8 cellular contexts compared by ENCODE assay signal in the genomic region with DNA sequence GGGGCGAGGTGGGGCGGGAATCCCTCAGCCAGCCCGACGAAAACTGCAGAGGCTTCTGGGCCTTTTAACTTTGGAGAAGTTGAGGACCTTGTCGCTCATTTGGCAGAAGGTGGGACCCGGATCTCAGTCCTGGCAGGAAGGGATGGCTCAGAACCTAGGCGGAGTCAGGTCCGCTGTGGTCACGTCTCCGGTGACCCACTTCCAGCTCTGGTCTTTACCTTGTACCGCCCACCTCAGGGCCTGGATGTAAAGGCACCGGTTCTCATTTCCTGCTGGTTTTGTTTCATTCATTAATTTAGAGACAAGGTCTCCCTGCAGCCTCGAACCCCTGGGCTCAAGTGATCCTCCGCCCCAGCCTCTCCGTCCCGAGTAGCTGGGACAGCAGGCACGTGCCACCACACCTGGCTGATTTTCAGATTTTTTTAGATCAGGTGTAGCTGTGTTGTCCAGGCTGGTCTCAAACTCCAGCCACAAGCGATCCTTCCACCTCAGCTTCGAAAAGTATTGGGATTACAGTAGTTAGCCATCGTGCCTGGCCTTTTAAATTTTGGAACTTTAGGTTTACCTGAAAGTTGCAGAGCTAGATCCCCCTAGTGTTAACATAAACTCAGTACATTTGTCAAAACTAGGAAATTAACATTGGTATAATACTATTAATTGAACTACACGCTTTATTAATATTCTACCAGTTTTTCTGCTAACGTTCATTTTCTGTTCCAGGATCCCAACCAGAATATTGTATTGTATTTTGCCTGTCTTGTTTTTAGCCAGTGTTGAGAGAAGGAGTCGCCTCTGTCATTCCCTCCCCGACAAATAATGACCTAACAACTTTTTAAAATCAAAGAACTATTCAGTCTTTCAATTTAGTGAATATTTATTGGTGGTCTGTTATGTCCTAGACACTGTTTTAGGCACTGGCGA. TPM values are rescaled to one million over a fixed set of nuclear protein-coding genes. Genes with fewer than 3 reads are reported as not detected.
A peak's percentile ranks its signal among the peaks of the same experiment; 100 is the strongest.
DNase-seq lines count a peak whose midpoint lies in the region; ATAC-seq and TF ChIP-seq lines count a peak whose summit lies in the region.

No MANE protein-coding gene starts in this region.

- peak overlapping the region; percentile 85 to 99 (median 96) for H3K4me3 Mint-ChIP-seq in naive B cell

- no peaks in the 10 kb centered on the region for H3K36me3 ChIP-seq in thoracic aorta

- H3K4me3 ChIP-seq in AG04450 (ENCODE audit: low read depth, low read length) (peak overlapping the region; percentile 82), thoracic aorta (peak overlapping the region; percentile 87)

- H3K27me3 Mint-ChIP-seq in naive B cell = no peaks in the 10 kb centered on the region

- peak overlapping the region; percentile 70 for H3K27ac ChIP-seq in AG04450 (ENCODE audit: low read depth, low read length)
- H3K27ac ChIP-seq in thoracic aorta = peak overlapping the region; percentile 83 to 91

- H3K9me3 ChIP-seq in AG04450 (ENCODE audit: control insufficient read depth, insufficient read depth, low read length) (no peaks in the 10 kb centered on the region; the same call in 1 of the 2 replicates), thoracic aorta (no peaks in the 10 kb centered on the region)

- TF ChIP-seq POLR2A in erythroblast (IDR thresholded peaks at IDR 0.05; ENCODE audit: low read length) = peak; percentile 75

- H3K27me3 ChIP-seq in AG04450 (ENCODE audit: control insufficient read depth, insufficient read depth, low read length) (no peaks in the 10 kb centered on the region), thoracic aorta (replicated peaks; ENCODE audit: insufficient read depth) (no peaks in the 10 kb centered on the region)

- H3K27ac Mint-ChIP-seq in naive B cell = peak overlapping the region; percentile 93 to 99 (median 98)

- DNase-seq in AG04450 (ENCODE audit: low read depth, low spot score) (no peak), NCI-H345 (lab: John Stamatoyannopoulos, UW) (peak; percentile 65), erythroblast (lab: John Stamatoyannopoulos, UW) (peak; percentile 58 to 62), naive B cell (peak; percentile 44), thoracic aorta (ENCODE audit: low spot score) (peak; percentile 23)
- DNase-seq in activated CD8-positive, alpha-beta memory T cell treated with anti-CD3 and anti-CD28 coated beads, Interleukin-2, amount 50 U/mL, for 24 hours (ENCODE audit: extremely low read depth) = peak; percentile 26

- peaks cover 19 to 29% (median 27%) of the 10 kb centered on the region in 3 donors for H3K4me1 Mint-ChIP-seq in naive B cell

- CTCF ChIA-PET in AG04450 (lab: Charles Lee) = interaction anchor here (0.9 to 2.0 kb wide), 3 partner anchors 9 to 45 kb away, joined by 3 to 9 read pairs (median 5); a partner anchor contains a TSS

- no peaks in the 10 kb centered on the region for H3K9me3 Mint-ChIP-seq in naive B cell

- peaks cover 0 to 3% of the 10 kb centered on the region in 2 donors for H3K36me3 Mint-ChIP-seq in naive B cell

- TF ChIP-seq CTCF in AG04450 (IDR thresholded peaks at IDR 0.05; ENCODE audit: low read depth, low read length) = peak; percentile 47
- peak; percentile 49 for TF ChIP-seq CTCF in thoracic aorta (IDR thresholded peaks at IDR 0.05)

- POLR2A ChIA-PET in AG04450 (lab: Yijun Ruan, JAX) = interaction anchor here (0.9 to 1.0 kb wide), 4 partner anchors 15 to 47 kb away, joined by 3 to 4 read pairs (median 4); a partner anchor contains a TSS

- ATAC-seq in GM18519 (IDR thresholded peaks at IDR 0.05; ENCODE audit: low FRiP score, unreplicated experiment) (peak; percentile 25), HG03060 (IDR thresholded peaks at IDR 0.05; ENCODE audit: low read depth, unreplicated experiment) (peak; percentile 17), naive B cell (ENCODE audit: low read depth in 2 of 2) (peak; percentile 5), thoracic aorta (ENCODE audit: insufficient number of reproducible peaks, low FRiP score, low read depth) (peak; percentile 44)

- peaks cover 9 to 10% of the 10 kb centered on the region in 2 donors for H3K4me1 ChIP-seq in thoracic aorta (ENCODE audit: control insufficient read depth in 1 of 2, low read depth in 2 of 2)

RNA-seq across cellular contexts. Expression of a gene that starts 0.9 kb away (rescaled TPM):
- polyA plus RNA-seq in AG04450 (2011; rRNA removed) = 15.4 and 24.6 TPM in 2 replicates
- 13.8 and 26.4 TPM in 2 replicates for polyA minus RNA-seq in AG04450 (2011; rRNA and poly(A)+ RNA removed)
- polyA plus RNA-seq in naive B cell (ENCODE audit: low read depth in 6 of 6) = 10 to 100 TPM in 1 of 6 donors, 1 to 10 TPM in 4, not detected in 1; 5.1 to 10.5 (median 7.7) TPM
- 10 to 100 TPM; 36.1 to 42.3 TPM for total RNA-seq in thoracic aorta

RNA-seq across cellular contexts. Expression of a gene that starts 45.7 kb away (rescaled TPM):
- polyA plus RNA-seq in AG04450 (2011; rRNA removed) = 30.6 and 31.8 TPM in 2 replicates
- polyA minus RNA-seq in AG04450 (2011; rRNA and poly(A)+ RNA removed) = 30.6 and 50.8 TPM in 2 replicates
- polyA plus RNA-seq in naive B cell (ENCODE audit: low read depth in 6 of 6) = 10 to 100 TPM; 11.5 to 39.0 (median 22.7) TPM
- total RNA-seq in thoracic aorta = 10 to 100 TPM; 43.5 to 49.3 TPM
